Comparison of ENCODE assay signal across 8 cellular contexts in the genomic region with DNA sequence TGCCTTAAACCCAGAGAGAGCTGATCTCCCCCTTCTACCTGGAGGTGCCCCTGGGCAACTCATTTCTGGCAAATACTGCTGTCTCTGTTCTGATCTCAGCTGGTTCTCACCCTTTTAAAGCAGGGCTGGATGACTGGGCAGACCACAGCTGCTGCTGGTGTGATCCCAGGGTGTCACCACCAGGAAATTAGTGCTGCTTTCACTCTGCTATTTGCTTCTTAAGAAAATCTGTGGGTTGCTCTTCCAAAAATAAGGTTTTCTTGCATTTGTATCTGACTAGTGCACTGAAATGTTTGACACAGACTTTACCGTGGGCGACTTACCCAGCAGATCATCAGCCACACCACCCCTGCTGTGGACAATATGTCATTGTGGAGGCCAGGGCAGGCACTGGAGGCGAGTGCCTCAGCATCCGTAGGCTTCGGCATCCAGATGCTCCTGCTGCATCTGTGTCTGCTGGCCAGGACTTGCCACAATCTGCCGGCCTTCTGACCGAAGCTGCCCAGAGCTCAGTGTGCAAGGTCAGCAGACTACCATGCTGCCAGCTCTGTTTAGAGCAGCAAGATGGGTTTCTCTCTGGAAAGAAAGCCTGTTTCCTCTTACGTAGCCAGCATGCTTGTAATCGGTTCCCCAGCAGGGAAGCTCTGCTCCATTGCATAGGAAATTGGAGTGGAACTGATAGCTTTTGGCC. TPM values are rescaled to one million over a fixed set of nuclear protein-coding genes. Genes with fewer than 3 reads are reported as not detected.
DNase-seq lines count a peak whose midpoint lies in the region; ATAC-seq and TF ChIP-seq lines count a peak whose summit lies in the region.

No MANE protein-coding gene starts in this region.

- H3K4me1 Mint-ChIP-seq in activated CD4-positive, alpha-beta T cell treated with anti-CD3 and anti-CD28 coated beads, Interleukin-2, amount 10 ng/mL, durations not matched to agents 7 days and 5 days, result peaks cover 57% of the 10 kb centered on the region

- H3K4me3 Mint-ChIP-seq in activated CD4-positive, alpha-beta T cell treated with anti-CD3 and anti-CD28 coated beads, Interleukin-2, amount 10 ng/mL, durations not matched to agents 7 days and 5 days, result no peak overlapping the region

- H3K9me3 Mint-ChIP-seq in activated CD4-positive, alpha-beta T cell treated with anti-CD3 and anti-CD28 coated beads, Interleukin-2, amount 10 ng/mL, durations not matched to agents 7 days and 5 days, result peaks cover 2% of the 10 kb centered on the region

- ATAC-seq in GM18502 (IDR thresholded peaks at IDR 0.05; ENCODE audit: poor library complexity, unreplicated experiment) (peak; percentile 92), HG02623 (IDR thresholded peaks at IDR 0.05; ENCODE audit: unreplicated experiment) (peak; percentile 69), foreskin keratinocyte (peak; percentile 46), GM21526 (IDR thresholded peaks at IDR 0.05; ENCODE audit: low FRiP score, unreplicated experiment) (no peak)

- peaks cover 2% of the 10 kb centered on the region for H3K36me3 Mint-ChIP-seq in activated CD4-positive, alpha-beta T cell treated with anti-CD3 and anti-CD28 coated beads, Interleukin-2, amount 10 ng/mL, durations not matched to agents 7 days and 5 days (ENCODE audit: low read depth)

- H3K27me3 ChIP-seq in foreskin keratinocyte, result no peaks in the 10 kb centered on the region

- DNase-seq in activated CD4-positive, alpha-beta T cell treated with anti-CD3 and anti-CD28 coated beads, Interleukin-2, amount 10 ng/mL, durations not matched to agents 7 days and 5 days, result peak; percentile 39
- DNase-seq in foreskin keratinocyte, result peak in 1 of 2 donors; percentile 11
- peak; percentile 72 for DNase-seq in retina
- no peak for DNase-seq in UCSD-AML1 (lab: John Stamatoyannopoulos, UW; ENCODE audit: unreplicated experiment)
- DNase-seq in SHP77 (lab: John Stamatoyannopoulos, UW), result no peak

- POLR2A ChIA-PET in activated CD4-positive, alpha-beta T cell treated with anti-CD3 and anti-CD28 coated beads, Interleukin-2, amount 10 ng/mL, durations not matched to agents 7 days and 5 days (lab: Charles Lee), result no interaction called here

- no peak for TF ChIP-seq CTCF in foreskin keratinocyte (conservative IDR thresholded peaks at IDR 0.05)

- CTCF ChIA-PET in activated CD4-positive, alpha-beta T cell treated with anti-CD3 and anti-CD28 coated beads, Interleukin-2, amount 10 ng/mL, durations not matched to agents 7 days and 5 days (lab: Charles Lee), result interaction anchor here (0.8 to 3.2 kb wide), 10 partner anchors 9 to 97 kb away, joined by 3 to 24 read pairs (median 4); partner anchors contain the start of gene ARHGAP26

- H3K27me3 Mint-ChIP-seq in activated CD4-positive, alpha-beta T cell treated with anti-CD3 and anti-CD28 coated beads, Interleukin-2, amount 10 ng/mL, durations not matched to agents 7 days and 5 days, result no peaks in the 10 kb centered on the region

- no peak overlapping the region for H3K27ac ChIP-seq in foreskin keratinocyte

- H3K4me1 ChIP-seq in foreskin keratinocyte, result peaks cover 8% of the 10 kb centered on the region

- peak overlapping the region; percentile 71 for H3K27ac Mint-ChIP-seq in activated CD4-positive, alpha-beta T cell treated with anti-CD3 and anti-CD28 coated beads, Interleukin-2, amount 10 ng/mL, durations not matched to agents 7 days and 5 days

RNA-seq across cellular contexts. Expression of gene ARHGAP26, which starts 13.6 kb away (rescaled TPM):
- 10 to 100 TPM; 21.0 to 21.5 TPM for total RNA-seq in activated CD4-positive, alpha-beta T cell treated with anti-CD3 and anti-CD28 coated beads, Interleukin-2, amount 10 ng/mL, durations not matched to agents 7 days and 5 days
- 6.8 and 9.3 TPM in 2 replicates for total RNA-seq in foreskin keratinocyte
- polyA plus RNA-seq in foreskin keratinocyte, result 5.1 and 5.3 TPM in 2 replicates

Comparison
In these comparisons a context has a peak if more than half of its experiments do, and no peak if none do; other contexts are left out.
1. DNase-seq: peak in activated CD4-positive, alpha-beta T cell treated with anti-CD3 and anti-CD28 coated beads, Interleukin-2, amount 10 ng/mL, durations not matched to agents 7 days and 5 days (single experiment) and retina (single experiment); none in UCSD-AML1 (single experiment) and SHP77 (0 of 2).